ENCODE assay signal across 9 cellular contexts in the genomic region with DNA sequence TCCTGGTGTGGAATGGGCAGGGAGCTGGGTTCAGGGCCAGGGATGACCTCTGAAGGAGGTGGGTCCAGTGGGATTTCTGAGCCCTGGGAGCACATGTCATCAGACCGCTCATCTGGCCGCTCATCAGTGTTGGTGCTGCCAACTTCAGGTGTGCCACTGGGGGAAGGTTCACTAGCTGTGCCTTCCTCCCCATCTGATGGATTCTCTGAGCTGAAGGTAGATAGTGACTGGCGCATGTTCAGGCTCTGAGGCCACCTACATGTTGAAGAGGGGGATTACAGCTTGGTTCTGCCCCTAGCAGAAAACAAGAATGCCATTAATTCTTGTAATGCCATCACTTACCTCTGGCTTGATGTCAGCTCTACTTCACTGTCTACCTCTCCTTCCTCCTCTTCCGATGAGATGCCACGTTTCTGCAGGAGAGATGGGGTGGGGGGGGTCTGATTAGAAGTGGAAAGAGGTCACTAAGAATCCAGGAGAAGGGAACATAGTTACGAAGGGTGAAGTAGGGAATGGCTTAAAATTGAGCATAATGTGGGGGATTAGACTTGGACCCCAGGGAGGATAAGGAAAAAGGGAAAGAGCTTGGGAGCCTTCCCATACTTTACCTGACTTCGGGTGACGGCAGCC. TPM values are rescaled to one million over a fixed set of nuclear protein-coding genes. Genes with fewer than 3 reads are reported as not detected.
DNase-seq lines count a peak whose midpoint lies in the region; ATAC-seq and TF ChIP-seq lines count a peak whose summit lies in the region.
"Had no signal": no experiment of that assay in that cellular context is flagged by ENCODE, and none has a peak within 500 bp of the region (broad histone marks: within the 10 kb centered on the region; RNA-seq: fewer than 3 reads in every experiment).

No MANE protein-coding gene starts in this region.

- H3K27ac ChIP-seq in VCaP: peak overlapping the region; percentile 3; the same call in 1 of the 2 replicates

- peak overlapping the region in 4 of 6 donors; percentile 10 to 79 (median 64) for H3K27ac Mint-ChIP-seq in immature natural killer cell

- no peak overlapping the region for H3K4me3 ChIP-seq in AG04449 (ENCODE audit: low read depth, low read length)

- ATAC-seq in GM21737 (IDR thresholded peaks at IDR 0.05; ENCODE audit: unreplicated experiment) (no peak), GM19351 (IDR thresholded peaks at IDR 0.05; ENCODE audit: unreplicated experiment) (no peak), GM18511 (IDR thresholded peaks at IDR 0.05; ENCODE audit: unreplicated experiment) (no peak)

- POLR2A ChIA-PET in AG04449 (lab: Yijun Ruan, JAX): interaction anchor here (1.2 to 3.6 kb wide), 6 partner anchors 10 to 24 kb away, joined by 3 to 17 read pairs (median 5); a partner anchor contains a TSS

- no peak overlapping the region for H3K4me3 Mint-ChIP-seq in immature natural killer cell

- TF ChIP-seq POLR2A in GM18951 (IDR thresholded peaks at IDR 0.05; ENCODE audit: extremely low read depth, insufficient read depth, insufficient read length): peak; percentile 23

- TF ChIP-seq CTCF in AG04449 (IDR thresholded peaks at IDR 0.05; ENCODE audit: insufficient read depth, low read length, missing control alignments) (peak; percentile 12), VCaP (conservative IDR thresholded peaks at IDR 0.05) (no peak)

- peaks cover 0 to 16% (median 5%) of the 10 kb centered on the region in 3 donors for H3K27me3 Mint-ChIP-seq in immature natural killer cell (ENCODE audit: low read depth in 3 of 3)

- CTCF ChIA-PET in AG04449 (lab: Yijun Ruan, JAX): interaction anchor here (0.7 to 11.2 kb wide), 11 partner anchors 8 to 161 kb away, joined by 3 to 99 read pairs (median 4); a partner anchor contains a TSS

- peaks cover 4 to 28% (median 12%) of the 10 kb centered on the region in 3 donors for H3K36me3 Mint-ChIP-seq in immature natural killer cell

- no peaks in the 10 kb centered on the region for H3K9me3 Mint-ChIP-seq in immature natural killer cell

- peaks cover 11 to 14% of the 10 kb centered on the region in 2 donors for H3K4me1 Mint-ChIP-seq in immature natural killer cell

- in situ Hi-C loops in GM18951 (cut with MboI; ENCODE audit: low sequenced_read_pairs, unreplicated experiment): no loop called here

- DNase-seq in AG04449 (ENCODE audit: low read depth, low spot score): no peak
- no peak for DNase-seq in immature natural killer cell
- no peak for DNase-seq in AG08395 (ENCODE audit: low spot score)
- DNase-seq: activated naive CD4-positive, alpha-beta T cell had no signal

RNA-seq across cellular contexts. Expression of a gene that starts 17.2 kb away (rescaled TPM):
- polyA plus RNA-seq in immature natural killer cell: 1 to 10 TPM in 2 of 3 donors, not detected in 1; 1.2 to 2.7 TPM

RNA-seq across cellular contexts. Expression of a gene that starts 19.0 kb away (rescaled TPM):
- polyA plus RNA-seq in immature natural killer cell: 10 to 100 TPM; 11.5 to 28.9 (median 28.8) TPM

RNA-seq across cellular contexts. Expression of a gene that starts 25.2 kb away (rescaled TPM):
- polyA plus RNA-seq in immature natural killer cell: not detected

RNA-seq across cellular contexts. Expression of a gene that starts 30.2 kb away (rescaled TPM):
- 100 to 1,000 TPM in 1 of 3 donors, 10 to 100 TPM in 2; 79.2 to 102 (median 92.2) TPM for polyA plus RNA-seq in immature natural killer cell

RNA-seq across cellular contexts. Expression of a gene that starts 40.5 kb away (rescaled TPM):
- polyA plus RNA-seq in immature natural killer cell: 1,000 to 10,000 TPM in 1 of 3 donors, 100 to 1,000 TPM in 2; 527 to 1,019 (median 714) TPM
